In the genomic region with DNA sequence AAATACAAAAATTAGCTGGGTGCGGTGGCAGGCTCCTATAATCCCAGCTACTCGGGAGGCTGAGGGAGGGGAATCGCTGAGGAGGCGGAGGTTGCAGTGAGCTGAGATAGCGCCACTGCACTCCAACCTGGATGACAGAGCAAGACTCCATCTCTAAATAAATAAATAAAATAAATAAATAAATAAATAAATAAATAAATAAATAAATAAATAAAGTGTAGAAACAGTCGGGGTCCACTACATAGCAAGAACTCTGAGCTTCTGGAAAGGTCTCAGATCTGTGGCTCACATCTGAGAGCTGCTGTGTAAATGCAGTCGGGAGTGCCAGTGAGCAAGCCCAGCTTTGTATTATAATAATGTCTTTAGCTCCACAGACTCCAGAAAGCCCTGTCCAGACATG, we compare ENCODE assay signal across 6 cellular contexts.
DNase-seq lines count a peak whose midpoint lies in the region; ATAC-seq and TF ChIP-seq lines count a peak whose summit lies in the region.
"Not testable (repeated sequence)": the region's sequence is repeated elsewhere in the genome, so short reads cannot be mapped to it uniquely, and the experiment has no call there.

No MANE protein-coding gene starts in this region.

- CTCF ChIA-PET in PC-3 (lab: Charles Lee): not testable (repeated sequence)

- not testable (repeated sequence) for H4K20me1 ChIP-seq in PC-3 (ENCODE audit: low read length)

- H3K9me3 ChIP-seq in PC-3 (ENCODE audit: low read length): not testable (repeated sequence)

- H3K27ac ChIP-seq in PC-3 (ENCODE audit: low read length): not testable (repeated sequence)

- peak; percentile 27; the same call in 1 of the 2 replicates for ATAC-seq in PC-3
- ATAC-seq in activated T-helper 17 cell treated with anti-CD3 and anti-CD28 coated beads, Interleukin-2, amount 50 U/mL, for 72 hours (replicated peaks); effector memory CD8-positive, alpha-beta T cell (replicated peaks): not testable (repeated sequence)

- not testable (repeated sequence) for H3K9me3 Mint-ChIP-seq in activated T-helper 17 cell treated with anti-CD3 and anti-CD28 coated beads, Interleukin-2, amount 50 U/mL, for 72 hours; effector memory CD8-positive, alpha-beta T cell; nephron progenitor cell

- H3K9me2 ChIP-seq in PC-3 (replicated peaks; ENCODE audit: low read length): not testable (repeated sequence)

- H3K4me2 ChIP-seq in PC-3 (ENCODE audit: low read length): not testable (repeated sequence)

- DNase-seq in DMS53 (lab: John Stamatoyannopoulos, UW) (peak; percentile 21), cardiac septum (ENCODE audit: low spot score) (peak; percentile 6)
- not testable (repeated sequence) for DNase-seq in PC-3; effector memory CD8-positive, alpha-beta T cell; nephron progenitor cell

- H3K79me2 ChIP-seq in PC-3 (ENCODE audit: low read length): not testable (repeated sequence)

- H3K36me3 Mint-ChIP-seq in activated T-helper 17 cell treated with anti-CD3 and anti-CD28 coated beads, Interleukin-2, amount 50 U/mL, for 72 hours (ENCODE audit: low read depth); effector memory CD8-positive, alpha-beta T cell (ENCODE audit: insufficient read depth): not testable (repeated sequence)
- peaks cover 19% of the 10 kb centered on the region for H3K36me3 Mint-ChIP-seq in nephron progenitor cell (ENCODE audit: low read depth)

- H3K4me1 Mint-ChIP-seq in activated T-helper 17 cell treated with anti-CD3 and anti-CD28 coated beads, Interleukin-2, amount 50 U/mL, for 72 hours; effector memory CD8-positive, alpha-beta T cell (ENCODE audit: low read depth in 2 of 2); nephron progenitor cell: not testable (repeated sequence)

- H3K36me3 ChIP-seq in PC-3 (ENCODE audit: low read depth, low read length): not testable (repeated sequence)

- not testable (repeated sequence) for H3K27me3 Mint-ChIP-seq in activated T-helper 17 cell treated with anti-CD3 and anti-CD28 coated beads, Interleukin-2, amount 50 U/mL, for 72 hours; effector memory CD8-positive, alpha-beta T cell; nephron progenitor cell (ENCODE audit: low read depth, poor library complexity)

- not testable (repeated sequence) for H3K4me3 ChIP-seq in PC-3 (ENCODE audit: low read length)

- H3K4me3 Mint-ChIP-seq in activated T-helper 17 cell treated with anti-CD3 and anti-CD28 coated beads, Interleukin-2, amount 50 U/mL, for 72 hours; effector memory CD8-positive, alpha-beta T cell; nephron progenitor cell: not testable (repeated sequence)

- H3K27me3 ChIP-seq in PC-3 (ENCODE audit: low read length): not testable (repeated sequence)

- POLR2A ChIA-PET in PC-3 (lab: Charles Lee; ENCODE audit: unreplicated experiment): interaction anchor here (0.7 kb wide), 1 partner anchor 308 kb away, joined by 3 read pairs; no protein-coding TSS in a partner anchor

- not testable (repeated sequence) for H3K4me1 ChIP-seq in PC-3 (ENCODE audit: insufficient read depth, low read length)

- peak overlapping the region; percentile 41 for H3K27ac Mint-ChIP-seq in activated T-helper 17 cell treated with anti-CD3 and anti-CD28 coated beads, Interleukin-2, amount 50 U/mL, for 72 hours
- peak overlapping the region; percentile 50 to 82 for H3K27ac Mint-ChIP-seq in effector memory CD8-positive, alpha-beta T cell
- peak overlapping the region; percentile 51 for H3K27ac Mint-ChIP-seq in nephron progenitor cell

- not testable (repeated sequence) for H2AFZ ChIP-seq in PC-3 (ENCODE audit: low read length)

- not testable (repeated sequence) for TF ChIP-seq CTCF in PC-3 (conservative IDR thresholded peaks at IDR 0.05; ENCODE audit: low read depth, low read length); nephron progenitor cell (IDR thresholded peaks at IDR 0.05)

- BruUV-seq in PC-3 (replicated peaks; lab: Mats Ljungman, UMichigan): not testable (repeated sequence)

- H3F3A ChIP-seq in PC-3 (ENCODE audit: low read length, unreplicated experiment): not testable (repeated sequence)

- intact Hi-C loops in PC-3 (cut with micrococcal nuclease); cardiac septum (cut with DNase I): not testable (repeated sequence)

- not testable (repeated sequence) for H3K9ac ChIP-seq in PC-3 (ENCODE audit: low read length)
